10 cellular contexts compared by ENCODE assay signal in genomic region chr1:50423670-50424000, GRCh38. TPM values are rescaled to one million over a fixed set of nuclear protein-coding genes. Genes with fewer than 3 reads are reported as not detected.
DNase-seq lines count a peak whose midpoint lies in the region; ATAC-seq, FAIRE-seq and TF ChIP-seq lines count a peak whose summit lies in the region.
"Had no signal": no experiment of that assay in that cellular context is flagged by ENCODE, and none has a peak within 500 bp of the region (broad histone marks: within the 10 kb centered on the region; RNA-seq: fewer than 3 reads in every experiment).

No MANE protein-coding gene starts in this region.

- H3K4me3 ChIP-seq in H1 (ENCODE audit: extremely low read depth in 1 of 4, insufficient read depth in 2 of 4, low read depth in 3 of 4, low read length in 4 of 4): peak overlapping the region; percentile 20 to 56 (median 34); a peak in 5 of 8 replicates
- H3K4me3 ChIP-seq in gastrocnemius medialis: peak overlapping the region; percentile 43 to 65 (median 46)

- intact Hi-C loops in gastrocnemius medialis (cut with DNase I; ENCODE audit: low total_unique reads): no loop called here

- TF ChIP-seq POLR2A in H1 (IDR thresholded peaks at IDR 0.05; ENCODE audit: control extremely low read depth in 1 of 2, low read depth in 2 of 2, low read length in 2 of 2) (no peak), gastrocnemius medialis (IDR thresholded peaks at IDR 0.05) (no peak)

- no peak overlapping the region for H3K18ac ChIP-seq in H1 (ENCODE audit: extremely low read depth, low read length)

- H3K23ac ChIP-seq in H1 (ENCODE audit: insufficient read length): no peak overlapping the region

- no peak overlapping the region for H3K56ac ChIP-seq in H1 (replicated peaks; ENCODE audit: insufficient read length, low read depth, low read length)

- no peak for FAIRE-seq in H1 (lab: Jason Lieb, UNC)

- H2BK120ac ChIP-seq in H1 (replicated peaks; ENCODE audit: low read depth, low read length): no peak overlapping the region

- H2BK12ac ChIP-seq in H1 (ENCODE audit: low read depth, low read length): no peak overlapping the region

- no peak overlapping the region for H4K91ac ChIP-seq in H1 (replicated peaks; ENCODE audit: insufficient read length, low read length)

- H4K20me1 ChIP-seq in H1 (replicated peaks in 1 of 2; ENCODE audit: control insufficient read depth in 1 of 2, insufficient read depth in 2 of 2, low read length in 2 of 2): peaks cover 15 to 47% of the 10 kb centered on the region in 2 experiments

- H2AFZ ChIP-seq in H1 (ENCODE audit: low read length): no peak overlapping the region

- H3K36me3 ChIP-seq in H1 (ENCODE audit: control insufficient read depth in 2 of 4, insufficient read depth in 4 of 4, low read length in 3 of 4): peaks cover 0 to 11% (median 0%) of the 10 kb centered on the region in 4 experiments; a peak in 1 of 8 replicates
- no peaks in the 10 kb centered on the region for H3K36me3 ChIP-seq in gastrocnemius medialis

- H3K9me3 ChIP-seq in H1 (ENCODE audit: insufficient read depth in 2 of 2, low read depth in 1 of 2, low read length in 1 of 2) (no peaks in the 10 kb centered on the region; a peak in 1 of 4 replicates), gastrocnemius medialis (no peaks in the 10 kb centered on the region)

- H2AK5ac ChIP-seq in H1 (ENCODE audit: low read depth, low read length): no peak overlapping the region

- H3K27me3 ChIP-seq in H1 (replicated peaks in 1 of 4; ENCODE audit: control insufficient read depth in 3 of 4, extremely low read depth in 1 of 4, insufficient read depth in 3 of 4, low read length in 3 of 4): peaks cover 98 to 100% (median 99%) of the 10 kb centered on the region in 4 experiments
- H3K27me3 ChIP-seq in gastrocnemius medialis: peaks cover 96 to 98% (median 97%) of the 10 kb centered on the region in 3 donors

- no peak overlapping the region for H3K9ac ChIP-seq in H1 (replicated peaks in 1 of 4; ENCODE audit: extremely low read depth in 1 of 4, low read depth in 3 of 4, low read length in 3 of 4)

- H2BK15ac ChIP-seq in H1 (ENCODE audit: low read length): no peak overlapping the region

- no peak overlapping the region for H4K5ac ChIP-seq in H1 (ENCODE audit: insufficient read length, low read depth, low read length)

- no peak overlapping the region for H2BK5ac ChIP-seq in H1 (ENCODE audit: low read depth, low read length)

- WGBS in H1 (ENCODE audit: extremely low coverage in 1 of 2, insufficient coverage in 1 of 2, insufficient read length in 1 of 2, insufficient replicate concordance in 2 of 2, low coverage in 1 of 2, low lambda C conversion rate in 2 of 2, missing lambda C conversion rate in 1 of 2), 2 experiments: 1% methylated on average over 22 of the region's 23 CpGs; no CpG with 5 or more reads in 1 of the 2 experiments

- peak; percentile 84 for DNase-seq in DMS153 treated with DMSO at 0.1 percent for 48 hours (lab: John Stamatoyannopoulos, UW; ENCODE audit: unreplicated experiment)
- no peak for DNase-seq in DMS153 (lab: John Stamatoyannopoulos, UW)
- DNase-seq in LHCN-M2 (ENCODE audit: low read depth): peak; percentile 33
- no peak for DNase-seq in H1 (ENCODE audit: low read depth in 1 of 2, low spot score in 2 of 2)
- DNase-seq in gastrocnemius medialis: no peak
- no peak for DNase-seq in Kasumi-1 (lab: John Stamatoyannopoulos, UW)
- no peak for DNase-seq in RPMI8226

- CTCF ChIA-PET in H1 (lab: Charles Lee; ENCODE audit: partially characterized antibody): interaction anchor here (0.7 to 7.4 kb wide), 9 partner anchors 9 to 313 kb away, joined by 3 to 32 read pairs (median 4); no protein-coding TSS in a partner anchor

- TF ChIP-seq EP300 in H1 (IDR thresholded peaks at IDR 0.05; ENCODE audit: borderline replicate concordance in 1 of 2, low read depth in 2 of 2, low read length in 2 of 2): no peak

- H3K27ac ChIP-seq in H1 (ENCODE audit: low read depth, low read length) (no peak overlapping the region), gastrocnemius medialis (no peak overlapping the region)
- H3K27ac ChIP-seq: 22Rv1, epithelial cell of prostate had no signal

- H3K4me2 ChIP-seq in H1 (ENCODE audit: insufficient read depth in 1 of 2, low read depth in 2 of 2, low read length in 2 of 2): peak overlapping the region; percentile 73 to 74

- H3K4ac ChIP-seq in H1 (replicated peaks; ENCODE audit: insufficient read length, low read depth, low read length): no peak overlapping the region

- no peak for TF ChIP-seq RAD21 in H1 (IDR thresholded peaks at IDR 0.05 in 1 of 2, conservative IDR thresholded peaks at IDR 0.05 in 1 of 2; ENCODE audit: low read depth in 2 of 2, low read length in 2 of 2)

- POLR2A ChIA-PET in H1 (lab: Charles Lee; ENCODE audit: partially characterized antibody): interaction anchor here (0.8 to 0.9 kb wide), 2 partner anchors 238 to 281 kb away, joined by 3 read pairs; no protein-coding TSS in a partner anchor

- no peaks in the 10 kb centered on the region for H3K79me1 ChIP-seq in H1 (ENCODE audit: low read depth, low read length)

- peaks cover 7 to 29% (median 16%) of the 10 kb centered on the region in 4 experiments; a peak in 6 of 7 replicates for H3K4me1 ChIP-seq in H1 (replicated peaks in 1 of 4; ENCODE audit: control insufficient read depth in 3 of 4, insufficient read depth in 4 of 4, low read length in 3 of 4)
- H3K4me1 ChIP-seq in gastrocnemius medialis: peaks cover 30 to 37% of the 10 kb centered on the region in 2 donors

- no peak overlapping the region for H4K8ac ChIP-seq in H1 (ENCODE audit: extremely low read depth, insufficient read depth, low read length)

- TF ChIP-seq CTCF in H1 (IDR thresholded peaks at IDR 0.05; ENCODE audit: control extremely low read depth in 1 of 3, insufficient read depth in 1 of 3, low read depth in 1 of 3, low read length in 3 of 3) (no peak), gastrocnemius medialis (IDR thresholded peaks at IDR 0.05 in 4 of 5, conservative IDR thresholded peaks at IDR 0.05 in 1 of 5) (no peak)

- peaks cover 12% of the 10 kb centered on the region; the same call in 1 of the 2 replicates for H3K23me2 ChIP-seq in H1 (ENCODE audit: low read depth, low read length)

- H2BK20ac ChIP-seq in H1 (ENCODE audit: low read length): no peak overlapping the region

- no peaks in the 10 kb centered on the region for H3K79me2 ChIP-seq in H1 (ENCODE audit: control insufficient read depth in 1 of 2, insufficient read depth in 2 of 2, low read length in 2 of 2)

- in situ Hi-C loops in gastrocnemius medialis (cut with MboI; ENCODE audit: low sequenced_read_pairs in 4 of 4): no loop called here

- H3K14ac ChIP-seq in H1 (ENCODE audit: insufficient read length): no peak overlapping the region

- no peak for ATAC-seq in gastrocnemius medialis
- ATAC-seq in HG02870 (IDR thresholded peaks at IDR 0.05; ENCODE audit: unreplicated experiment): no peak

TF ChIP-seq in H1, 55 proteins besides CTCF, POLR2A, EP300 and RAD21:
- peak; percentile 57; the same call in 1 of the 2 replicates for TF ChIP-seq KDM1A (IDR thresholded peaks at IDR 0.05; ENCODE audit: borderline replicate concordance, low read length)
- TF ChIP-seq USF2 (IDR thresholded peaks at IDR 0.05; ENCODE audit: low read length): no peak

RNA-seq across cellular contexts. Expression of gene DMRTA2, which starts 0.4 kb away (rescaled TPM):
- not detected in 2 replicates for total RNA-seq in LHCN-M2 (2014; rRNA removed)
- 0.05 TPM for polyA plus RNA-seq in LHCN-M2 (2012)
- total RNA-seq in H1 (2021; fragmentation: NEBNext Ultra II Directional; extraction: Animal tissue kit (Norgen Biotek cat#: 25700)): not detected in 2 replicates
- polyA plus RNA-seq in H1 (2011; rRNA removed): 0.03 TPM in 1 of 2 replicates, not detected in the other
- polyA plus RNA-seq in H1 (2011; cell fraction: cytosol; rRNA removed): 0.03 TPM
- polyA plus RNA-seq in H1 (2011; cell fraction: nucleus; rRNA removed): not detected
- polyA plus RNA-seq in H1 (2012, experiment 1 of 2): 0.05 TPM in 1 of 4 replicates, not detected in the others
- polyA plus RNA-seq in H1 (2012, experiment 2 of 2): not detected
- polyA plus RNA-seq in H1 (2013, experiment 1 of 2): 0.02 TPM
- polyA plus RNA-seq in H1 (2013, experiment 2 of 2): 0.02 TPM
- polyA minus RNA-seq in H1 (2011; rRNA and poly(A)+ RNA removed): not detected in 2 replicates
- polyA minus RNA-seq in H1 (2011; cell fraction: cytosol; rRNA and poly(A)+ RNA removed): not detected
- not detected for polyA minus RNA-seq in H1 (2011; cell fraction: nucleus; rRNA and poly(A)+ RNA removed)
- not detected for total RNA-seq in gastrocnemius medialis

Comparison
In these comparisons a context has a peak if more than half of its experiments do, and no peak if none do; other contexts are left out.
1. DNase-seq: peak in DMS153 treated with DMSO at 0.1 percent for 48 hours (single experiment) and LHCN-M2 (single experiment); none in DMS153 (single experiment), H1 (0 of 2), gastrocnemius medialis (0 of 2), Kasumi-1 (0 of 2) and RPMI8226 (single experiment).